ENCODE assay signal across 1 cellular context in the genomic region with DNA sequence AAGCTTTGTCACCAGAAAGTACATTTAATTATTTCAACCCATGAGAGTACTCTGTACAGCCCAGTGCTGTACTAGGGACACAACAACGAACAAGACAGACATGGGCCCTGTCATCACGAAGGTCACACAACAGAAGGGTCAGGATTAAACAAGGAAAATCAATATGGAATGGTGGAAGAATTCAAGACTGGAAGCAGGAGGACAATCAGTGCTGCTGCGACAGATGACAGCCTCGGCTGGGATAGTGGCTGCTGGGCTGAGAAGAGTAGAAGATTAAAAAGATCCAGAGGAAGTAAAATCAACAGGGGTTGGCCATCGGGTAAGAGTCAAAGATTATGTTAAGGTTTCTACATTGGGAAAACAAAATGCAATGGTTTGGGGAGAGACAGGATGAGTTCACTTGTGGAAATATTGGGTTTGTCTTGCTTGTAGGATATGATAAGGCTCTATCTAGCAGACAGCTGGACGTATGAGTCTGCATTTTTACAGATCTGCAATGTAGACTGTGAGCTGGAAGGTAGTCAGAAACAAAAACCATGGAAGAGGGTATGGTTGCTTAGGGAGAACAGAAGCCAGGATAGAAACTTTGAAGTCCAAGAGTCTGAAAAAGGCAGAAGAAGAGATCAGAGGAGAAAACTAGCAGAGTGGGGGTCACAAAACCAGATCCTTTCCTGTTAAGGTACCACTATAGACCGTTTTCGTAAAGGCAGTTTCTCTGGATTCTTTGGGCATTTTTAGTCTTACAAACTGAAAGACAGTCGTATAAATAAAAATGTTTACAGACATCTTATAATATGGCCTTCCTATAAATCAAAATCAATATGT.
TF ChIP-seq lines count a peak whose summit lies in the region.

No MANE protein-coding gene starts in this region.

TF ChIP-seq in K562, 482 proteins besides CTCF, POLR2A, EP300 and RAD21 (continued from another document and continues in another):
- TF ChIP-seq, protein P1, sequence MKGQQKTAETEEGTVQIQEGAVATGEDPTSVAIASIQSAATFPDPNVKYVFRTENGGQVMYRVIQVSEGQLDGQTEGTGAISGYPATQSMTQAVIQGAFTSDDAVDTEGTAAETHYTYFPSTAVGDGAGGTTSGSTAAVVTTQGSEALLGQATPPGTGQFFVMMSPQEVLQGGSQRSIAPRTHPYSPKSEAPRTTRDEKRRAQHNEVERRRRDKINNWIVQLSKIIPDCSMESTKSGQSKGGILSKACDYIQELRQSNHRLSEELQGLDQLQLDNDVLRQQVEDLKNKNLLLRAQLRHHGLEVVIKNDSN (CRISPR knock-in tag; IDR thresholded peaks at IDR 0.05) = no peak
- TF ChIP-seq JUN (IDR thresholded peaks at IDR 0.05; ENCODE audit: borderline replicate concordance, low read depth, low read length) (peak; percentile 49; the same call in 1 of the 2 replicates), JUN (CRISPR knock-in tag; IDR thresholded peaks at IDR 0.05; ENCODE audit: borderline replicate concordance) (no peak), DDX20 (tag; IDR thresholded peaks at IDR 0.05; ENCODE audit: low read depth) (no peak), ZBTB7A (IDR thresholded peaks at IDR 0.05; ENCODE audit: borderline replicate concordance, control insufficient read depth, low read depth, low read length) (no peak), ZNF239 (CRISPR knock-in tag; IDR thresholded peaks at IDR 0.05) (peak; percentile 43; the same call in 1 of the 2 replicates), CBX5 (IDR thresholded peaks at IDR 0.05; ENCODE audit: borderline replicate concordance, low read depth) (no peak), MEF2A (IDR thresholded peaks at IDR 0.05; ENCODE audit: control insufficient read depth, low read depth, low read length) (no peak), ZFP36 (IDR thresholded peaks at IDR 0.05; ENCODE audit: low read depth, low read length, partially characterized antibody) (peak; percentile 5), EWSR1 (IDR thresholded peaks at IDR 0.05; ENCODE audit: borderline replicate concordance, low read depth, partially characterized antibody) (no peak), U2AF2 (optimal IDR thresholded peaks at IDR 0.05; ENCODE audit: low read depth, low read length) (no peak), MYNN (IDR thresholded peaks at IDR 0.05) (no peak), MYNN (CRISPR knock-in tag; IDR thresholded peaks at IDR 0.05) (no peak), ZNF589 (CRISPR knock-in tag; IDR thresholded peaks at IDR 0.05; ENCODE audit: low read depth) (peak; percentile 60; the same call in 1 of the 2 replicates), SOX6 (IDR thresholded peaks at IDR 0.05) (peak; percentile 88), ZNF316 (IDR thresholded peaks at IDR 0.05) (peak; percentile 98), MBD2 (IDR thresholded peaks at IDR 0.05; ENCODE audit: borderline replicate concordance, low read depth) (0 out of 2 replicates have a peak, but pooled peaks have one; percentile 27), SMAD2 (IDR thresholded peaks at IDR 0.05; ENCODE audit: low read depth, low read length) (no peak), NCOA1 (IDR thresholded peaks at IDR 0.05; ENCODE audit: low read depth) (peak; percentile 83; the same call in 1 of the 2 replicates), GATAD2B (IDR thresholded peaks at IDR 0.05; ENCODE audit: borderline replicate concordance) (peak; percentile 34; the same call in 1 of the 2 replicates), RCOR1 (IDR thresholded peaks at IDR 0.05; ENCODE audit: borderline replicate concordance in 1 of 2, low read depth in 2 of 2, low read length in 2 of 2) (peak in 1 of 2 experiments; percentile 86; a peak in 1 of 4 replicates), KDM4B (IDR thresholded peaks at IDR 0.05; ENCODE audit: borderline replicate concordance in 2 of 2, low read depth in 1 of 2) (no peak), ZSCAN29 (IDR thresholded peaks at IDR 0.05) (no peak), ADNP (tag; IDR thresholded peaks at IDR 0.05) (no peak), KLF13 (tag; IDR thresholded peaks at IDR 0.05; ENCODE audit: borderline replicate concordance, low read depth) (peak; percentile 23; the same call in 1 of the 2 replicates), SRF (CRISPR knock-in tag; IDR thresholded peaks at IDR 0.05) (no peak), ZNF384 (IDR thresholded peaks at IDR 0.05; ENCODE audit: low read depth, low read length) (no peak), NUFIP1 (IDR thresholded peaks at IDR 0.05; ENCODE audit: partially characterized antibody) (no peak), YBX1 (IDR thresholded peaks at IDR 0.05) (no peak), ZNF184 (CRISPR knock-in tag; IDR thresholded peaks at IDR 0.05) (no peak), NRF1 (conservative IDR thresholded peaks at IDR 0.05 in 1 of 2, IDR thresholded peaks at IDR 0.05 in 1 of 2) (no peak), RBM17 (IDR thresholded peaks at IDR 0.05; ENCODE audit: borderline replicate concordance, low read depth, low read length) (no peak), GABPB2 (CRISPR knock-in tag; conservative IDR thresholded peaks at IDR 0.05) (no peak), SREBF2 (CRISPR knock-in tag; IDR thresholded peaks at IDR 0.05) (no peak), SMAD3 (CRISPR knock-in tag; conservative IDR thresholded peaks at IDR 0.05) (no peak), BCL6 (CRISPR knock-in tag; IDR thresholded peaks at IDR 0.05) (no peak), CSDE1 (IDR thresholded peaks at IDR 0.05) (no peak), SIN3B (IDR thresholded peaks at IDR 0.05; ENCODE audit: low read depth) (no peak), ETV5 (CRISPR knock-in tag; IDR thresholded peaks at IDR 0.05; ENCODE audit: low read depth) (0 out of 2 replicates have a peak, but pooled peaks have one; percentile 49), TAF15 (IDR thresholded peaks at IDR 0.05; ENCODE audit: low read depth, low read length) (no peak), MTA3 (IDR thresholded peaks at IDR 0.05; ENCODE audit: borderline replicate concordance) (peak; percentile 59; the same call in 1 of the 2 replicates), MED1 (CRISPR knock-in tag; IDR thresholded peaks at IDR 0.05; ENCODE audit: borderline replicate concordance) (no peak), NCOA2 (IDR thresholded peaks at IDR 0.05; ENCODE audit: partially characterized antibody in 2 of 2) (no peak), BACH1 (tag; IDR thresholded peaks at IDR 0.05) (peak; percentile 58), ZKSCAN1 (IDR thresholded peaks at IDR 0.05; ENCODE audit: low read depth, low read length) (no peak), TARDBP (IDR thresholded peaks at IDR 0.05) (no peak), CXXC5 (CRISPR knock-in tag; IDR thresholded peaks at IDR 0.05) (peak; percentile 62; the same call in 1 of the 2 replicates)
- TF ChIP-seq, protein P2, sequence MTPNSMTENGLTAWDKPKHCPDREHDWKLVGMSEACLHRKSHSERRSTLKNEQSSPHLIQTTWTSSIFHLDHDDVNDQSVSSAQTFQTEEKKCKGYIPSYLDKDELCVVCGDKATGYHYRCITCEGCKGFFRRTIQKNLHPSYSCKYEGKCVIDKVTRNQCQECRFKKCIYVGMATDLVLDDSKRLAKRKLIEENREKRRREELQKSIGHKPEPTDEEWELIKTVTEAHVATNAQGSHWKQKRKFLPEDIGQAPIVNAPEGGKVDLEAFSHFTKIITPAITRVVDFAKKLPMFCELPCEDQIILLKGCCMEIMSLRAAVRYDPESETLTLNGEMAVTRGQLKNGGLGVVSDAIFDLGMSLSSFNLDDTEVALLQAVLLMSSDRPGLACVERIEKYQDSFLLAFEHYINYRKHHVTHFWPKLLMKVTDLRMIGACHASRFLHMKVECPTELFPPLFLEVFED (CRISPR knock-in tag; conservative IDR thresholded peaks at IDR 0.05) = no peak
- TF ChIP-seq, protein P3, sequence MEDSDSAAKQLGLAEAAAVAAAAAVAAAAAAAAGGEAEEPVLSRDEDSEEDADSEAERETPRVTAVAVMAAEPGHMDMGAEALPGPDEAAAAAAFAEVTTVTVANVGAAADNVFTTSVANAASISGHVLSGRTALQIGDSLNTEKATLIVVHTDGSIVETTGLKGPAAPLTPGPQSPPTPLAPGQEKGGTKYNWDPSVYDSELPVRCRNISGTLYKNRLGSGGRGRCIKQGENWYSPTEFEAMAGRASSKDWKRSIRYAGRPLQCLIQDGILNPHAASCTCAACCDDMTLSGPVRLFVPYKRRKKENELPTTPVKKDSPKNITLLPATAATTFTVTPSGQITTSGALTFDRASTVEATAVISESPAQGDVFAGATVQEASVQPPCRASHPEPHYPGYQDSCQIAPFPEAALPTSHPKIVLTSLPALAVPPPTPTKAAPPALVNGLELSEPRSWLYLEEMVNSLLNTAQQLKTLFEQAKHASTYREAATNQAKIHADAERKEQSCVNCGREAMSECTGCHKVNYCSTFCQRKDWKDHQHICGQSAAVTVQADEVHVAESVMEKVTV (CRISPR knock-in tag; IDR thresholded peaks at IDR 0.05) = no peak
- TF ChIP-seq, protein P4, sequence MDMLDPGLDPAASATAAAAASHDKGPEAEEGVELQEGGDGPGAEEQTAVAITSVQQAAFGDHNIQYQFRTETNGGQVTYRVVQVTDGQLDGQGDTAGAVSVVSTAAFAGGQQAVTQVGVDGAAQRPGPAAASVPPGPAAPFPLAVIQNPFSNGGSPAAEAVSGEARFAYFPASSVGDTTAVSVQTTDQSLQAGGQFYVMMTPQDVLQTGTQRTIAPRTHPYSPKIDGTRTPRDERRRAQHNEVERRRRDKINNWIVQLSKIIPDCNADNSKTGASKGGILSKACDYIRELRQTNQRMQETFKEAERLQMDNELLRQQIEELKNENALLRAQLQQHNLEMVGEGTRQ (CRISPR knock-in tag; IDR thresholded peaks at IDR 0.05) = no peak
- TF ChIP-seq, protein P5, sequence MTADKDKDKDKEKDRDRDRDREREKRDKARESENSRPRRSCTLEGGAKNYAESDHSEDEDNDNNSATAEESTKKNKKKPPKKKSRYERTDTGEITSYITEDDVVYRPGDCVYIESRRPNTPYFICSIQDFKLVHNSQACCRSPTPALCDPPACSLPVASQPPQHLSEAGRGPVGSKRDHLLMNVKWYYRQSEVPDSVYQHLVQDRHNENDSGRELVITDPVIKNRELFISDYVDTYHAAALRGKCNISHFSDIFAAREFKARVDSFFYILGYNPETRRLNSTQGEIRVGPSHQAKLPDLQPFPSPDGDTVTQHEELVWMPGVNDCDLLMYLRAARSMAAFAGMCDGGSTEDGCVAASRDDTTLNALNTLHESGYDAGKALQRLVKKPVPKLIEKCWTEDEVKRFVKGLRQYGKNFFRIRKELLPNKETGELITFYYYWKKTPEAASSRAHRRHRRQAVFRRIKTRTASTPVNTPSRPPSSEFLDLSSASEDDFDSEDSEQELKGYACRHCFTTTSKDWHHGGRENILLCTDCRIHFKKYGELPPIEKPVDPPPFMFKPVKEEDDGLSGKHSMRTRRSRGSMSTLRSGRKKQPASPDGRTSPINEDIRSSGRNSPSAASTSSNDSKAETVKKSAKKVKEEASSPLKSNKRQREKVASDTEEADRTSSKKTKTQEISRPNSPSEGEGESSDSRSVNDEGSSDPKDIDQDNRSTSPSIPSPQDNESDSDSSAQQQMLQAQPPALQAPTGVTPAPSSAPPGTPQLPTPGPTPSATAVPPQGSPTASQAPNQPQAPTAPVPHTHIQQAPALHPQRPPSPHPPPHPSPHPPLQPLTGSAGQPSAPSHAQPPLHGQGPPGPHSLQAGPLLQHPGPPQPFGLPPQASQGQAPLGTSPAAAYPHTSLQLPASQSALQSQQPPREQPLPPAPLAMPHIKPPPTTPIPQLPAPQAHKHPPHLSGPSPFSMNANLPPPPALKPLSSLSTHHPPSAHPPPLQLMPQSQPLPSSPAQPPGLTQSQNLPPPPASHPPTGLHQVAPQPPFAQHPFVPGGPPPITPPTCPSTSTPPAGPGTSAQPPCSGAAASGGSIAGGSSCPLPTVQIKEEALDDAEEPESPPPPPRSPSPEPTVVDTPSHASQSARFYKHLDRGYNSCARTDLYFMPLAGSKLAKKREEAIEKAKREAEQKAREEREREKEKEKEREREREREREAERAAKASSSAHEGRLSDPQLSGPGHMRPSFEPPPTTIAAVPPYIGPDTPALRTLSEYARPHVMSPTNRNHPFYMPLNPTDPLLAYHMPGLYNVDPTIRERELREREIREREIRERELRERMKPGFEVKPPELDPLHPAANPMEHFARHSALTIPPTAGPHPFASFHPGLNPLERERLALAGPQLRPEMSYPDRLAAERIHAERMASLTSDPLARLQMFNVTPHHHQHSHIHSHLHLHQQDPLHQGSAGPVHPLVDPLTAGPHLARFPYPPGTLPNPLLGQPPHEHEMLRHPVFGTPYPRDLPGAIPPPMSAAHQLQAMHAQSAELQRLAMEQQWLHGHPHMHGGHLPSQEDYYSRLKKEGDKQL (CRISPR knock-in tag; IDR thresholded peaks at IDR 0.05; ENCODE audit: borderline replicate concordance) = no peak
- TF ChIP-seq, protein P6, sequence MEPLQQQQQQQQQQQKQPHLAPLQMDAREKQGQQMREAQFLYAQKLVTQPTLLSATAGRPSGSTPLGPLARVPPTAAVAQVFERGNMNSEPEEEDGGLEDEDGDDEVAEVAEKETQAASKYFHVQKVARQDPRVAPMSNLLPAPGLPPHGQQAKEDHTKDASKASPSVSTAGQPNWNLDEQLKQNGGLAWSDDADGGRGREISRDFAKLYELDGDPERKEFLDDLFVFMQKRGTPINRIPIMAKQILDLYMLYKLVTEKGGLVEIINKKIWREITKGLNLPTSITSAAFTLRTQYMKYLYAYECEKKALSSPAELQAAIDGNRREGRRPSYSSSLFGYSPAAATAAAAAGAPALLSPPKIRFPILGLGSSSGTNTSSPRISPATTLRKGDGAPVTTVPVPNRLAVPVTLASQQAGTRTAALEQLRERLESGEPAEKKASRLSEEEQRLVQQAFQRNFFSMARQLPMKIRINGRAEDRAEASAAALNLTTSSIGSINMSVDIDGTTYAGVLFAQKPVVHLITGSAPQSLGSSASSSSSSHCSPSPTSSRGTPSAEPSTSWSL (CRISPR knock-in tag; IDR thresholded peaks at IDR 0.05; ENCODE audit: borderline replicate concordance) = no peak
- TF ChIP-seq, protein P7, sequence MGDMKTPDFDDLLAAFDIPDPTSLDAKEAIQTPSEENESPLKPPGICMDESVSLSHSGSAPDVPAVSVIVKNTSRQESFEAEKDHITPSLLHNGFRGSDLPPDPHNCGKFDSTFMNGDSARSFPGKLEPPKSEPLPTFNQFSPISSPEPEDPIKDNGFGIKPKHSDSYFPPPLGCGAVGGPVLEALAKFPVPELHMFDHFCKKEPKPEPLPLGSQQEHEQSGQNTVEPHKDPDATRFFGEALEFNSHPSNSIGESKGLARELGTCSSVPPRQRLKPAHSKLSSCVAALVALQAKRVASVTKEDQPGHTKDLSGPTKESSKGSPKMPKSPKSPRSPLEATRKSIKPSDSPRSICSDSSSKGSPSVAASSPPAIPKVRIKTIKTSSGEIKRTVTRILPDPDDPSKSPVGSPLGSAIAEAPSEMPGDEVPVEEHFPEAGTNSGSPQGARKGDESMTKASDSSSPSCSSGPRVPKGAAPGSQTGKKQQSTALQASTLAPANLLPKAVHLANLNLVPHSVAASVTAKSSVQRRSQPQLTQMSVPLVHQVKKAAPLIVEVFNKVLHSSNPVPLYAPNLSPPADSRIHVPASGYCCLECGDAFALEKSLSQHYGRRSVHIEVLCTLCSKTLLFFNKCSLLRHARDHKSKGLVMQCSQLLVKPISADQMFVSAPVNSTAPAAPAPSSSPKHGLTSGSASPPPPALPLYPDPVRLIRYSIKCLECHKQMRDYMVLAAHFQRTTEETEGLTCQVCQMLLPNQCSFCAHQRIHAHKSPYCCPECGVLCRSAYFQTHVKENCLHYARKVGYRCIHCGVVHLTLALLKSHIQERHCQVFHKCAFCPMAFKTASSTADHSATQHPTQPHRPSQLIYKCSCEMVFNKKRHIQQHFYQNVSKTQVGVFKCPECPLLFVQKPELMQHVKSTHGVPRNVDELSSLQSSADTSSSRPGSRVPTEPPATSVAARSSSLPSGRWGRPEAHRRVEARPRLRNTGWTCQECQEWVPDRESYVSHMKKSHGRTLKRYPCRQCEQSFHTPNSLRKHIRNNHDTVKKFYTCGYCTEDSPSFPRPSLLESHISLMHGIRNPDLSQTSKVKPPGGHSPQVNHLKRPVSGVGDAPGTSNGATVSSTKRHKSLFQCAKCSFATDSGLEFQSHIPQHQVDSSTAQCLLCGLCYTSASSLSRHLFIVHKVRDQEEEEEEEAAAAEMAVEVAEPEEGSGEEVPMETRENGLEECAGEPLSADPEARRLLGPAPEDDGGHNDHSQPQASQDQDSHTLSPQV (IDR thresholded peaks at IDR 0.05) = peak; percentile 61; the same call in 1 of the 2 replicates
